In genomic region chr4:10101559-10102192, GRCh38 we compare ENCODE assay signal across 11 cellular contexts. TPM values are rescaled to one million over a fixed set of nuclear protein-coding genes. Genes with fewer than 3 reads are reported as not detected.
DNase-seq lines count a peak whose midpoint lies in the region; ATAC-seq, FAIRE-seq and TF ChIP-seq lines count a peak whose summit lies in the region.
"Had no signal": no experiment of that assay in that cellular context is flagged by ENCODE, and none has a peak within 500 bp of the region (broad histone marks: within the 10 kb centered on the region; RNA-seq: fewer than 3 reads in every experiment).

No MANE protein-coding gene starts in this region.

- H4K20me1 ChIP-seq in astrocyte (ENCODE audit: insufficient read depth, low read length): peaks cover 97% of the 10 kb centered on the region

- intact Hi-C loops in kidney (cut with DNase I): no loop called here

- H3K9ac ChIP-seq in astrocyte (ENCODE audit: low read length) (no peak overlapping the region), kidney (ENCODE audit: low read length in 2 of 2) (no peak overlapping the region), subcutaneous abdominal adipose tissue (ENCODE audit: low read length in 5 of 5) (no peak overlapping the region)

- H3K4me2 ChIP-seq in astrocyte (ENCODE audit: low read length): peak overlapping the region; percentile 12

- H3K27ac ChIP-seq in astrocyte (ENCODE audit: low read depth, low read length): no peak overlapping the region
- H3K27ac ChIP-seq in kidney (ENCODE audit: low read depth in 2 of 2, low read length in 2 of 2): no peak overlapping the region
- peak overlapping the region; percentile 30 for H3K27ac ChIP-seq in subcutaneous abdominal adipose tissue (ENCODE audit: low read depth, low read length)

- H2AFZ ChIP-seq in astrocyte (ENCODE audit: low read depth, low read length): no peak overlapping the region

- H3K4me1 ChIP-seq in astrocyte (ENCODE audit: insufficient read depth, low read length) (peaks cover 78% of the 10 kb centered on the region), kidney (ENCODE audit: control insufficient read depth in 1 of 2, insufficient read depth in 1 of 2, low read depth in 1 of 2, low read length in 2 of 2) (peaks cover 19 to 32% of the 10 kb centered on the region in 2 donors), subcutaneous abdominal adipose tissue (ENCODE audit: control insufficient read depth in 5 of 5, insufficient read depth in 5 of 5, low read length in 5 of 5) (peaks cover 5 to 64% (median 45%) of the 10 kb centered on the region in 5 donors)

- H3K27me3 ChIP-seq in astrocyte (ENCODE audit: insufficient read depth, low read length) (no peaks in the 10 kb centered on the region), subcutaneous abdominal adipose tissue (ENCODE audit: control insufficient read depth in 5 of 5, insufficient read depth in 4 of 5, low read length in 5 of 5) (no peaks in the 10 kb centered on the region)

- TF ChIP-seq CTCF in astrocyte (IDR thresholded peaks at IDR 0.05; ENCODE audit: insufficient read depth, low read depth, low read length) (no peak), kidney (IDR thresholded peaks at IDR 0.05; ENCODE audit: borderline replicate concordance, extremely low read depth, insufficient read depth) (no peak)

- H3K4me1 Mint-ChIP-seq in T-helper 1 cell treated with Interleukin-12 subunit alpha and Interleukin-12 subunit beta and Interleukin-4 antibody, amounts not matched to agents 30 μg/mL and 1 μg/mL, for 36 hours (ENCODE audit: low read depth): peaks cover 92% of the 10 kb centered on the region
- H3K4me1 Mint-ChIP-seq in astrocyte (ENCODE audit: low read depth, unreplicated experiment): peaks cover 77% of the 10 kb centered on the region

- H3K9me3 ChIP-seq in astrocyte (ENCODE audit: insufficient read depth, low read depth, low read length) (no peaks in the 10 kb centered on the region), kidney (ENCODE audit: control insufficient read depth in 1 of 2, low read length in 2 of 2) (no peaks in the 10 kb centered on the region), subcutaneous abdominal adipose tissue (ENCODE audit: control insufficient read depth in 5 of 5, low read length in 5 of 5) (no peaks in the 10 kb centered on the region)

- peaks cover 95% of the 10 kb centered on the region for H3K79me2 ChIP-seq in astrocyte (ENCODE audit: insufficient read depth, low read length)

- no peaks in the 10 kb centered on the region for H3K27me3 Mint-ChIP-seq in T-helper 1 cell treated with Interleukin-12 subunit alpha and Interleukin-12 subunit beta and Interleukin-4 antibody, amounts not matched to agents 30 μg/mL and 1 μg/mL, for 36 hours (ENCODE audit: low read depth)
- no peaks in the 10 kb centered on the region for H3K27me3 Mint-ChIP-seq in astrocyte (ENCODE audit: low read depth, unreplicated experiment)

- H3K4me3 ChIP-seq in astrocyte (ENCODE audit: insufficient read depth, low read depth, low read length): no peak overlapping the region
- H3K4me3 ChIP-seq in kidney (ENCODE audit: low read length in 2 of 2): no peak overlapping the region
- no peak overlapping the region for H3K4me3 ChIP-seq in subcutaneous abdominal adipose tissue (ENCODE audit: low read depth in 1 of 5, low read length in 5 of 5)

- peaks cover 71% of the 10 kb centered on the region for H3K36me3 Mint-ChIP-seq in T-helper 1 cell treated with Interleukin-12 subunit alpha and Interleukin-12 subunit beta and Interleukin-4 antibody, amounts not matched to agents 30 μg/mL and 1 μg/mL, for 36 hours (ENCODE audit: low read depth)
- H3K36me3 Mint-ChIP-seq in astrocyte (ENCODE audit: low read depth, unreplicated experiment): peaks cover 38% of the 10 kb centered on the region

- H3K36me3 ChIP-seq in astrocyte (ENCODE audit: insufficient read depth, low read length) (peaks cover 58% of the 10 kb centered on the region), kidney (ENCODE audit: control insufficient read depth in 1 of 2, insufficient read depth in 2 of 2, low read length in 2 of 2) (peaks cover 20 to 42% of the 10 kb centered on the region in 2 donors), subcutaneous abdominal adipose tissue (ENCODE audit: control insufficient read depth in 5 of 5, insufficient read depth in 5 of 5, low read length in 5 of 5) (peaks cover 0 to 70% (median 54%) of the 10 kb centered on the region in 5 donors)

- H3K27ac Mint-ChIP-seq in T-helper 1 cell treated with Interleukin-12 subunit alpha and Interleukin-12 subunit beta and Interleukin-4 antibody, amounts not matched to agents 30 μg/mL and 1 μg/mL, for 36 hours: peak overlapping the region; percentile 78
- H3K27ac Mint-ChIP-seq in astrocyte (ENCODE audit: unreplicated experiment): peak overlapping the region; percentile 10

- ATAC-seq in HG02970 (IDR thresholded peaks at IDR 0.05; ENCODE audit: low FRiP score, unreplicated experiment): no peak

- peak overlapping the region; percentile 33 for H3K4me3 Mint-ChIP-seq in T-helper 1 cell treated with Interleukin-12 subunit alpha and Interleukin-12 subunit beta and Interleukin-4 antibody, amounts not matched to agents 30 μg/mL and 1 μg/mL, for 36 hours
- no peak overlapping the region for H3K4me3 Mint-ChIP-seq in astrocyte (ENCODE audit: unreplicated experiment)

- DNase-seq in T-helper 1 cell: no peak
- DNase-seq in astrocyte (ENCODE audit: low read depth): no peak
- DNase-seq in kidney: peak; percentile 59
- DNase-seq in NCI-H2107 treated with DMSO at 0.1 percent for 48 hours (lab: John Stamatoyannopoulos, UW; ENCODE audit: unreplicated experiment): no peak
- no peak for DNase-seq in AG08395 (ENCODE audit: low spot score)
- DNase-seq: erythroblast, NCI-H526 had no signal

- FAIRE-seq in astrocyte (lab: Jason Lieb, UNC) (no peak), kidney (lab: Jason Lieb, UNC) (no peak)
- FAIRE-seq: urothelium cell line had no signal

- no peaks in the 10 kb centered on the region for H3K9me3 Mint-ChIP-seq in T-helper 1 cell treated with Interleukin-12 subunit alpha and Interleukin-12 subunit beta and Interleukin-4 antibody, amounts not matched to agents 30 μg/mL and 1 μg/mL, for 36 hours
- H3K9me3 Mint-ChIP-seq in astrocyte (ENCODE audit: unreplicated experiment): no peaks in the 10 kb centered on the region

RNA-seq across cellular contexts. Expression of gene WDR1, which starts 14.9 kb away (rescaled TPM):
- total RNA-seq in astrocyte (558 and 620 TPM in 2 replicates), kidney (313 TPM)
- polyA plus RNA-seq in kidney (ENCODE audit: insufficient read depth, low read depth, low replicate concordance): 176 TPM
